ENCODE assay signal across 17 cellular contexts in genomic region chr5:164051745-164052144, GRCh38.
DNase-seq lines count a peak whose midpoint lies in the region; ATAC-seq and TF ChIP-seq lines count a peak whose summit lies in the region.
"Had no signal": no experiment of that assay in that cellular context is flagged by ENCODE, and none has a peak within 500 bp of the region (broad histone marks: within the 10 kb centered on the region; RNA-seq: fewer than 3 reads in every experiment).

No MANE protein-coding gene starts in this region.

- H4K91ac ChIP-seq in mesenchymal stem cell (ENCODE audit: low read length) = no peak overlapping the region

- H3K23ac ChIP-seq in mesenchymal stem cell (ENCODE audit: low read length in 2 of 2) = no peak overlapping the region

- H3K27me3 ChIP-seq in PC-3 (ENCODE audit: low read length) (no peaks in the 10 kb centered on the region), mesenchymal stem cell (ENCODE audit: control insufficient read depth in 1 of 2, insufficient read depth in 1 of 2, low read length in 2 of 2) (no peaks in the 10 kb centered on the region), ovary (no peaks in the 10 kb centered on the region)

- CTCF ChIA-PET in AG04449 (lab: Yijun Ruan, JAX) (interaction anchor here (1.4 to 2.2 kb wide), 2 partner anchors 355 to 452 kb away, joined by 3 to 8 read pairs; no protein-coding TSS in a partner anchor), PC-3 (lab: Charles Lee) (no interaction called here)

- no peak overlapping the region for H3K18ac ChIP-seq in mesenchymal stem cell (ENCODE audit: low read depth in 1 of 2, low read length in 2 of 2)

- no peaks in the 10 kb centered on the region for H4K20me1 ChIP-seq in PC-3 (ENCODE audit: low read length)

- H3K4ac ChIP-seq in mesenchymal stem cell (ENCODE audit: low read depth in 1 of 2, low read length in 2 of 2) = no peak overlapping the region

- H3K14ac ChIP-seq in mesenchymal stem cell (ENCODE audit: low read length in 2 of 2) = no peak overlapping the region

- DNase-seq in AG04449 (ENCODE audit: low read depth, low spot score) (peak; percentile 7), PC-3 (peak; percentile 22), cardiac fibroblast (ENCODE audit: low read depth in 2 of 2) (peak; percentile 62 to 84), mesenchymal stem cell (peak; percentile 3), NCI-H1694 (lab: John Stamatoyannopoulos, UW) (no peak), ovary (no peak), NCI-H69 (lab: John Stamatoyannopoulos, UW) (no peak)
- DNase-seq: 8988T, Caco-2, KBM-7, NCI-H1048, NCI-H146, NCI-H446, NCI-H774 had no signal

- TF ChIP-seq POLR2A in ovary (IDR thresholded peaks at IDR 0.05) = no peak

- no peak overlapping the region for H2BK15ac ChIP-seq in mesenchymal stem cell (ENCODE audit: low read depth, poor library complexity, severe bottlenecking)

- no peaks in the 10 kb centered on the region for H3K79me1 ChIP-seq in mesenchymal stem cell (replicated peaks; ENCODE audit: low read length, poor library complexity, severe bottlenecking)

- no peaks in the 10 kb centered on the region for H3K4me1 ChIP-seq in PC-3 (ENCODE audit: insufficient read depth, low read length)
- H3K4me1 ChIP-seq in mesenchymal stem cell (ENCODE audit: control insufficient read depth, insufficient read depth, low read depth, low read length) = no peaks in the 10 kb centered on the region
- no peaks in the 10 kb centered on the region for H3K4me1 ChIP-seq in ovary (ENCODE audit: insufficient read depth)
- H3K4me1 ChIP-seq: Caco-2 had no signal

- H3K9me3 ChIP-seq in PC-3 (ENCODE audit: low read length) = no peaks in the 10 kb centered on the region
- H3K9me3 ChIP-seq in mesenchymal stem cell (ENCODE audit: control insufficient read depth, low read length) = no peaks in the 10 kb centered on the region
- no peaks in the 10 kb centered on the region for H3K9me3 ChIP-seq in ovary
- H3K9me3 ChIP-seq: Caco-2 had no signal

- no peak overlapping the region for H3K4me2 ChIP-seq in PC-3 (ENCODE audit: low read length)
- H3K4me2 ChIP-seq in mesenchymal stem cell (ENCODE audit: low read length, poor library complexity, severe bottlenecking) = no peak overlapping the region

- no peak overlapping the region for H3K27ac ChIP-seq in PC-3 (ENCODE audit: low read length)
- H3K27ac ChIP-seq in mesenchymal stem cell (ENCODE audit: low read length, poor library complexity, severe bottlenecking) = no peak overlapping the region
- no peak overlapping the region for H3K27ac ChIP-seq in ovary

- no peak overlapping the region for H2AFZ ChIP-seq in PC-3 (ENCODE audit: low read length)
- no peak overlapping the region for H2AFZ ChIP-seq in mesenchymal stem cell (ENCODE audit: low read depth, low read length)

- TF ChIP-seq CTCF in AG04449 (IDR thresholded peaks at IDR 0.05; ENCODE audit: insufficient read depth, low read length, missing control alignments) = no peak
- TF ChIP-seq CTCF in PC-3 (conservative IDR thresholded peaks at IDR 0.05; ENCODE audit: low read depth, low read length) = no peak
- TF ChIP-seq CTCF in cardiac fibroblast (IDR thresholded peaks at IDR 0.05; ENCODE audit: low read depth, low read length) = no peak
- TF ChIP-seq CTCF in ovary (IDR thresholded peaks at IDR 0.05) = no peak

- no peak overlapping the region for H3K4me3 ChIP-seq in AG04449 (ENCODE audit: low read depth, low read length)
- H3K4me3 ChIP-seq in PC-3 (ENCODE audit: low read length) = no peak overlapping the region
- no peak overlapping the region for H3K4me3 ChIP-seq in cardiac fibroblast (replicated peaks in 1 of 2; ENCODE audit: low read depth in 2 of 2, low read length in 2 of 2)
- H3K4me3 ChIP-seq in mesenchymal stem cell (ENCODE audit: insufficient read depth in 1 of 2, low read depth in 1 of 2, low read length in 2 of 2) = no peak overlapping the region
- H3K4me3 ChIP-seq in ovary = no peak overlapping the region

- H2BK120ac ChIP-seq in mesenchymal stem cell (ENCODE audit: low read depth, low read length) = no peak overlapping the region

- no peak overlapping the region for H2BK5ac ChIP-seq in mesenchymal stem cell (ENCODE audit: low read depth, low read length, poor library complexity, severe bottlenecking)

- H2BK12ac ChIP-seq in mesenchymal stem cell (ENCODE audit: low read length in 2 of 2) = no peak overlapping the region

- H3K79me2 ChIP-seq in PC-3 (ENCODE audit: low read length) = no peaks in the 10 kb centered on the region

- BruUV-seq in PC-3 (replicated peaks; lab: Mats Ljungman, UMichigan) = no TSS peak

- no peak for TF ChIP-seq EP300 in ovary (IDR thresholded peaks at IDR 0.05)

- H3K36me3 ChIP-seq in PC-3 (ENCODE audit: low read depth, low read length) (no peaks in the 10 kb centered on the region), mesenchymal stem cell (ENCODE audit: control insufficient read depth in 1 of 2, insufficient read depth in 2 of 2, low read depth in 1 of 2, low read length in 2 of 2) (no peaks in the 10 kb centered on the region), ovary (no peaks in the 10 kb centered on the region)

- no peak for ATAC-seq in PC-3
- no peak for ATAC-seq in GM19395 (IDR thresholded peaks at IDR 0.05; ENCODE audit: unreplicated experiment)
- ATAC-seq: HCT116, Right ventricle myocardium inferior had no signal

- intact Hi-C loops in PC-3 (cut with micrococcal nuclease) = no loop called here
- intact Hi-C loops in ovary (cut with DNase I) = no loop called here

- no peaks in the 10 kb centered on the region for H3K9me2 ChIP-seq in PC-3 (replicated peaks; ENCODE audit: low read length)

- no peaks in the 10 kb centered on the region for H3F3A ChIP-seq in PC-3 (ENCODE audit: low read length, unreplicated experiment)

- H4K8ac ChIP-seq in mesenchymal stem cell (ENCODE audit: low read length) = no peak overlapping the region

- no CpG with 5 or more reads among the region's 1 CpG for WGBS in mesenchymal stem cell
- WGBS in ovary, 3 donors = 15 to 37% (median 16%) methylated on average over 1 of the region's 1 CpG

- H2AK5ac ChIP-seq in mesenchymal stem cell (ENCODE audit: low read length, severe bottlenecking) = no peak overlapping the region

- H3K9ac ChIP-seq in PC-3 (ENCODE audit: low read length) = no peak overlapping the region
- H3K9ac ChIP-seq in mesenchymal stem cell (ENCODE audit: low read length) = peak overlapping the region; percentile 70

- POLR2A ChIA-PET in AG04449 (lab: Yijun Ruan, JAX) = no interaction called here
- POLR2A ChIA-PET in PC-3 (lab: Charles Lee; ENCODE audit: unreplicated experiment) = no interaction called here

Comparison
In these comparisons a context has a peak if more than half of its experiments do, and no peak if none do; other contexts are left out.
1. DNase-seq: peak in AG04449 (single experiment), PC-3 (single experiment), cardiac fibroblast (2 of 2) and mesenchymal stem cell (single experiment); none in NCI-H1694 (single experiment), ovary (0 of 5) and NCI-H69 (single experiment).